Comparison of ENCODE assay signal across 1 cellular context in the genomic region with DNA sequence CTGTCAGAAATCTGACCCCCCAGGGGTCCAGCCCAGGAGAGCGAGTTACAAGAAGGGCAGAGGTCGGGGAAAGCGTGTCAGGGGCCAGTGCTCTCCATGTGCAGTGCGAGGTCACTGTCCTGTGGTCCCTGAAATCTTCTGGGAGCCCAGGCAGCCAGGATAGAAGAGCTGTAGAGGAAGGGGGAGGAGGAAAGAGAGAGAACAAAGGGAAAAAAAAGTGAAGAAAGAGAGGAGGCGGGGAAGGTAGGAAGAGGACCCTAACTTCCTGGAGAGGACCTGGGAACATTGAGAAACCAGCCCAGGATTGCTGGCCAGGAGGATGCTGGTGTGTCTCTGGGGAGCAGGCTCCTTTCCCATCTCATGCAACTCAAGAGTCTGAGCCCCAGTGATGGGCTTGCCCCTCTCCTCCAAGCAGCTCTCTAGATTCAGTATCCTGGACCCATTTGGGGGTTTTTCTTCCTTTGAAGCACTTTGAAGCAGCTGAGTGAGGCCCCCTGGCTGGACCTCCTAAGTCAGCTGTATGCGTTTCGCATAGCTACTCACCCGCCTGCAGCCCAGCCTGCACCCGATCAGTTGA.
TF ChIP-seq lines count a peak whose summit lies in the region.

No MANE protein-coding gene starts in this region.

TF ChIP-seq in H1, 55 proteins besides CTCF, POLR2A, EP300 and RAD21:
- TF ChIP-seq TCF12 (IDR thresholded peaks at IDR 0.05; ENCODE audit: low read depth, low read length) (no peak), TAF7 (optimal IDR thresholded peaks at IDR 0.05; ENCODE audit: borderline replicate concordance, low read depth, low read length) (no peak), KDM1A (IDR thresholded peaks at IDR 0.05; ENCODE audit: borderline replicate concordance, low read length) (no peak), SP4 (IDR thresholded peaks at IDR 0.05; ENCODE audit: low read length) (no peak), TBP (IDR thresholded peaks at IDR 0.05; ENCODE audit: low read depth, low read length) (no peak), SIN3A (conservative IDR thresholded peaks at IDR 0.05 in 1 of 2, IDR thresholded peaks at IDR 0.05 in 1 of 2; ENCODE audit: low read depth in 1 of 2, low read length in 2 of 2) (no peak), SAP30 (IDR thresholded peaks at IDR 0.05; ENCODE audit: insufficient read depth, insufficient replicate concordance, low read length) (no peak), MAFK (IDR thresholded peaks at IDR 0.05; ENCODE audit: low read depth, low read length) (no peak), SP1 (IDR thresholded peaks at IDR 0.05; ENCODE audit: low read depth, low read length) (no peak)
- TF ChIP-seq, protein P1, sequence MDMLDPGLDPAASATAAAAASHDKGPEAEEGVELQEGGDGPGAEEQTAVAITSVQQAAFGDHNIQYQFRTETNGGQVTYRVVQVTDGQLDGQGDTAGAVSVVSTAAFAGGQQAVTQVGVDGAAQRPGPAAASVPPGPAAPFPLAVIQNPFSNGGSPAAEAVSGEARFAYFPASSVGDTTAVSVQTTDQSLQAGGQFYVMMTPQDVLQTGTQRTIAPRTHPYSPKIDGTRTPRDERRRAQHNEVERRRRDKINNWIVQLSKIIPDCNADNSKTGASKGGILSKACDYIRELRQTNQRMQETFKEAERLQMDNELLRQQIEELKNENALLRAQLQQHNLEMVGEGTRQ (IDR thresholded peaks at IDR 0.05; ENCODE audit: low read length), result no peak
